Comparison of ENCODE assay signal across 33 cellular contexts in the genomic region with DNA sequence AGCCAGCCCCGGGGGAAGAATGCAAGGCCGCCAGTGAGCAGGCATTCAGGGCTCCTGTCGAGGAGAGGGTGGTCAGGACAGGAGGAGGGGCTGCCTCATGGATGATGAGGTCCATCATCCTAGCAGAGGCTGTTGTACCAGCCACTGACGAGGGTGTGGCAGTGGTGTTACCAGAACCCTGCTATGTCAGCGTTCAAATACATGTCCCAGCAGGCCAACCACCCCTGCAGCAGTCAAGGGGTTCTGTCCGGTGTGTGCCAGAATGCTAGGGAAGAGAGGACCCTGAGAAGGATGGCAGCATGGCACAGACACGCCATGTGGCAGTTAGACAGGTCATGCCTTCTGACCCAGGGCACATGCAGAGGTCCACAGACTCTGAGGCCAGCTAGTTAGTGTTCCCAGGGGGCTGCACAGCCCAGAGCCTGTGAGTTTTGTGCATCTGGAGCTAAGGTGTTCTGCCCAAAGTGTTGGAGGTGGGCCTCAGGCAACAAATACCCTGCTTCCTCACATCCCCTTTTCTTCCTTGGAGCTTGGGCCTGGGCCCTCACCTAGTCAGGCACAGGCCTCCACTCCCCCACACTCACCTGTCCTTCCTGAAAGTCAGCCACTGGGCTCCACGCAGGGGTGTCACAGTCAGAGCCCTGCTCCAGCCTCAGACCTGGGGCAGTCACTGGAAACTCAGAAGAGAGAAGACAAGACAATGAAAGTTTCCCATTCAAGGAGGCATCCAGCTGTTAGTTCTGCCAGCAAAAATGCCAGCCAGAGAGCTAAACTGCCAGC. TPM values are rescaled to one million over a fixed set of nuclear protein-coding genes. Genes with fewer than 3 reads are reported as not detected.
DNase-seq lines count a peak whose midpoint lies in the region; ATAC-seq, FAIRE-seq and TF ChIP-seq lines count a peak whose summit lies in the region.
"Had no signal": no experiment of that assay in that cellular context is flagged by ENCODE, and none has a peak within 500 bp of the region (broad histone marks: within the 10 kb centered on the region; RNA-seq: fewer than 3 reads in every experiment).

No MANE protein-coding gene starts in this region.

- no peaks in the 10 kb centered on the region for H3K4me1 ChIP-seq in left lung
- H3K4me1 ChIP-seq in gastrocnemius medialis: no peaks in the 10 kb centered on the region
- H3K4me1 ChIP-seq: neural progenitor cell had no signal

- ATAC-seq in left lung (no peak), HG03520 (IDR thresholded peaks at IDR 0.05; ENCODE audit: unreplicated experiment) (no peak), GM21381 (IDR thresholded peaks at IDR 0.05; ENCODE audit: unreplicated experiment) (no peak), gastrocnemius medialis (no peak), GM18498 (IDR thresholded peaks at IDR 0.05; ENCODE audit: unreplicated experiment) (no peak)
- ATAC-seq: activated T-cell treated with anti-CD3 and anti-CD28 coated beads, Interleukin-2, amount 50 U/mL, for 72 hours; heart left ventricle; right cardiac atrium; stimulated activated naive CD8-positive, alpha-beta T cell treated with anti-CD3 and anti-CD28 coated beads, Interleukin-15, amount 100 ng/mL, for 72 hours had no signal

- TF ChIP-seq CTCF in bronchial epithelial cell (IDR thresholded peaks at IDR 0.05; ENCODE audit: insufficient read depth, low read length, severe bottlenecking) (no peak), left lung (IDR thresholded peaks at IDR 0.05) (no peak), gastrocnemius medialis (IDR thresholded peaks at IDR 0.05 in 4 of 5, conservative IDR thresholded peaks at IDR 0.05 in 1 of 5) (no peak)

- no peaks in the 10 kb centered on the region for H3K9me3 ChIP-seq in left lung
- H3K9me3 ChIP-seq in gastrocnemius medialis: no peaks in the 10 kb centered on the region
- H3K9me3 ChIP-seq: heart left ventricle, SJSA1 had no signal

- no peak overlapping the region for H3K4me3 ChIP-seq in bronchial epithelial cell (ENCODE audit: low read depth, low read length)
- no peak overlapping the region for H3K4me3 ChIP-seq in left lung
- H3K4me3 ChIP-seq in gastrocnemius medialis: no peak overlapping the region
- H3K4me3 ChIP-seq: heart left ventricle, neural progenitor cell, SJSA1 had no signal

- no peak for FAIRE-seq in bronchial epithelial cell (lab: Jason Lieb, UNC)
- FAIRE-seq: RCC 7860 had no signal

- intact Hi-C loops in left lung (cut with DNase I): no loop called here
- intact Hi-C loops in posterior cingulate gyrus (cut with DNase I): no loop called here
- intact Hi-C loops in gastrocnemius medialis (cut with DNase I; ENCODE audit: low total_unique reads): no loop called here

- peaks cover 10% of the 10 kb centered on the region for H3K36me3 ChIP-seq in bronchial epithelial cell (ENCODE audit: control insufficient read depth, insufficient read depth, low read length)
- no peaks in the 10 kb centered on the region for H3K36me3 ChIP-seq in left lung
- H3K36me3 ChIP-seq in gastrocnemius medialis: no peaks in the 10 kb centered on the region
- H3K36me3 ChIP-seq: heart left ventricle, neural progenitor cell, SJSA1 had no signal

- H3K27me3 ChIP-seq in bronchial epithelial cell (ENCODE audit: control insufficient read depth, insufficient read depth, low read length) (no peaks in the 10 kb centered on the region), left lung (peaks cover 0 to 3% of the 10 kb centered on the region in 2 donors), gastrocnemius medialis (no peaks in the 10 kb centered on the region)
- H3K27me3 ChIP-seq: SJSA1 had no signal

- no peak overlapping the region for H3K27ac ChIP-seq in left lung
- no peak overlapping the region for H3K27ac ChIP-seq in gastrocnemius medialis
- H3K27ac ChIP-seq: heart left ventricle, HL-60, neural progenitor cell, SJSA1 had no signal

- DNase-seq in D341Med (ENCODE audit: low spot score) (peak; percentile 9), bronchial epithelial cell (ENCODE audit: low read depth) (peak; percentile 63), left lung (peak; percentile 19 to 38), posterior cingulate gyrus (peak in 6 of 10 donors; percentile 3 to 72 (median 26)), gastrocnemius medialis (no peak)
- DNase-seq: activated CD4-positive, alpha-beta T cell treated with anti-CD3 and anti-CD28 coated beads, Interleukin-2, amount 10 ng/mL, durations not matched to agents 7 days and 5 days; activated naive CD4-positive, alpha-beta T cell; activated T-cell treated with anti-CD3 and anti-CD28 coated beads, Interleukin-2, amount 50 U/mL, for 72 hours; effector CD4-positive, alpha-beta T cell; EL; H9; heart left ventricle; KG1; mammary epithelial cell; NCI-H1105 treated with DMSO at 0.1 percent for 48 hours; NCI-H187 treated with DMSO at 0.1 percent for 48 hours; NCI-H2171; NCI-H82; stimulated activated naive CD8-positive, alpha-beta T cell treated with anti-CD3 and anti-CD28 coated beads, Interleukin-15, amount 100 ng/mL, for 72 hours; T-helper 9 cell had no signal

- in situ Hi-C loops in gastrocnemius medialis (cut with MboI; ENCODE audit: low sequenced_read_pairs in 4 of 4): no loop called here

- TF ChIP-seq POLR2A in gastrocnemius medialis (IDR thresholded peaks at IDR 0.05): no peak

RNA-seq across cellular contexts. Expression of a gene that starts 7.8 kb away (rescaled TPM):
- 11.6 and 11.8 TPM in 2 replicates for total RNA-seq in bronchial epithelial cell
- 10 to 100 TPM in 1 of 2 donors, 1 to 10 TPM in 1; 9.0 to 14.6 TPM for total RNA-seq in left lung
- 1 to 10 TPM in 3 of 4 donors, not detected in 1; 1.4 to 2.2 (median 1.5) TPM for total RNA-seq in gastrocnemius medialis
- total RNA-seq: NCI-H460 had no signal

RNA-seq across cellular contexts. Expression of a gene that starts 36.2 kb away (rescaled TPM):
- total RNA-seq in bronchial epithelial cell: not detected in 2 replicates
- total RNA-seq in left lung: not detected
- not detected for total RNA-seq in gastrocnemius medialis
- total RNA-seq: activated T-cell treated with anti-CD3 and anti-CD28 coated beads, Interleukin-2, amount 50 U/mL, for 72 hours; CD8-positive, alpha-beta memory T cell; epithelial cell of proximal tubule; fibroblast of villous mesenchyme; mammary epithelial cell; MCF 10A; NCI-H460 had no signal

Comparison
In these comparisons a context has a peak if more than half of its experiments do, and no peak if none do; other contexts are left out.
1. DNase-seq: peak in D341Med (single experiment), bronchial epithelial cell (single experiment), left lung (2 of 2) and posterior cingulate gyrus (6 of 10); none in gastrocnemius medialis (0 of 2).